In the genomic region with DNA sequence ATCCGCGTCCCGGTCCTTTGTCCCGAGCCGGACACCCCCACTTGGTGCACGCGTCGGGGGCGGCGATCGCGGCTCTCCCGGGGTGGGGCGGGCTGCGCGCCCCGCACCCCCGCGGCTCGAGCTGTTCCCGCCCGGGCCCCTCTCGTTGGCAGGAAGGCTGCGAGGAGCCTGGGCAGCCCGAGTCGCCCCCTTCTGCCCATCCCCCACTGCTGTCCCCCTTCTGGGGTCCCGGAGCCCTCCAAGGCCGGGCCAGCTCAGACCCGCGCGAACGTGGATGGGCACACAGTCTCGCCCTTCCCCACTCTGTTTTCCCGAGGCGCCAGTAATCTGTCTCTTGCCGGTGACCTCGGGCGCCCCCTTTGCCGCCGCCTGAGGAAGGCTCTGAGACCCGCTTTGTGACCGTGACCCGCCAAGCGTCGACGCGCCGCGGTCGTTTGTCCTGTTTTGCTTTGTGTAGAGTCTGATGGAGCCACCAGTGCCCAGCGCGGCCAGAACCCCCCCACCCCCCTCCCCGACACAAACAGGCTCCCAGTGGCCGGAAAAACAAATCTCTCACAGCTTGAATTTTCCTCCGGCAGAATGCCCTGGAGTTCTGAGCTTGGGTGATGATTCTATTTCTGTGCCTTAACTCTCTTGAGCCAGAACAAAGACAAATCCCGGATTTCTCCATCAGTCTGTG, we compare ENCODE assay signal across 8 cellular contexts. TPM values are rescaled to one million over a fixed set of nuclear protein-coding genes. Genes with fewer than 3 reads are reported as not detected.
DNase-seq lines count a peak whose midpoint lies in the region; ATAC-seq and TF ChIP-seq lines count a peak whose summit lies in the region.

No MANE protein-coding gene starts in this region.

- no peak overlapping the region for H3K4ac ChIP-seq in trophoblast cell (ENCODE audit: low read depth, low read length)

- no peak overlapping the region for H3K23ac ChIP-seq in trophoblast cell (ENCODE audit: low read length)

- H3K4me3 ChIP-seq in MG63 (peak overlapping the region; percentile 65), heart right ventricle (peak overlapping the region; percentile 48 to 80 (median 74)), trophoblast cell (ENCODE audit: low read depth, low read length) (peak overlapping the region; percentile 76)

- H3K4me1 ChIP-seq in heart right ventricle (peaks cover 3 to 34% (median 17%) of the 10 kb centered on the region in 9 donors), trophoblast cell (ENCODE audit: control insufficient read depth in 1 of 2, insufficient read depth in 2 of 2, low read length in 2 of 2) (peaks cover 7 to 8% of the 10 kb centered on the region in 2 experiments)

- DNase-seq in Daoy (ENCODE audit: low read depth) (peak; percentile 56), MG63 (peak; percentile 16), heart right ventricle (peak in 1 of 2 donors; percentile 21), trophoblast cell (no peak), ACHN (no peak), NOMO-1 treated with DMSO at 0.1 percent for 48 hours (lab: John Stamatoyannopoulos, UW; ENCODE audit: unreplicated experiment) (no peak)
- DNase-seq in activated naive CD4-positive, alpha-beta T cell treated with anti-CD3 and anti-CD28 coated beads, Interleukin-2, amount 50 U/mL, for 16 hours, result peak; percentile 23

- H3K4me2 ChIP-seq in trophoblast cell (ENCODE audit: low read length), result peak overlapping the region; percentile 96

- peaks cover 6% of the 10 kb centered on the region for H3K79me1 ChIP-seq in trophoblast cell (ENCODE audit: low read length)

- in situ Hi-C loops in ACHN (cut with HindIII; ENCODE audit: low pct_ligation_motif_present, low pct_unique_long_range_greater_than_20kb, low sequenced_read_pairs), result no loop called here

- no peaks in the 10 kb centered on the region for H3K36me3 ChIP-seq in MG63
- no peaks in the 10 kb centered on the region for H3K36me3 ChIP-seq in heart right ventricle
- H3K36me3 ChIP-seq in trophoblast cell (ENCODE audit: control insufficient read depth in 1 of 2, insufficient read depth in 2 of 2, low read length in 2 of 2), result no peaks in the 10 kb centered on the region

- no peaks in the 10 kb centered on the region for H3K9me3 ChIP-seq in MG63
- no peaks in the 10 kb centered on the region for H3K9me3 ChIP-seq in heart right ventricle
- H3K9me3 ChIP-seq in trophoblast cell (ENCODE audit: insufficient read depth, low read depth, low read length), result no peaks in the 10 kb centered on the region

- intact Hi-C loops in heart right ventricle (cut with DNase I), result loop anchor here in 1 of 10 donors (5.0 kb wide), 1 partner anchor 53 kb away; no protein-coding TSS in a partner anchor

- H3K79me2 ChIP-seq in trophoblast cell (ENCODE audit: control insufficient read depth, insufficient read depth, low read length, poor library complexity), result no peaks in the 10 kb centered on the region

- H3K27ac ChIP-seq in heart right ventricle (peak overlapping the region in 6 of 10 donors; percentile 27 to 75 (median 70)), trophoblast cell (ENCODE audit: low read depth, low read length) (no peak overlapping the region)

- TF ChIP-seq CTCF in heart right ventricle (IDR thresholded peaks at IDR 0.05), result peak in 1 of 9 donors; percentile 9

- H2BK120ac ChIP-seq in trophoblast cell (ENCODE audit: insufficient read depth, low read length, poor library complexity), result no peak overlapping the region

- peak overlapping the region; percentile 12 for H4K8ac ChIP-seq in trophoblast cell (ENCODE audit: low read depth, low read length)

- H2AK5ac ChIP-seq in trophoblast cell (ENCODE audit: low read length), result no peak overlapping the region

- no peak overlapping the region for H2BK12ac ChIP-seq in trophoblast cell (ENCODE audit: low read length)

- peak overlapping the region; percentile 41 for H3K9ac ChIP-seq in trophoblast cell (ENCODE audit: low read length)

- H3K14ac ChIP-seq in trophoblast cell (ENCODE audit: low read length), result peak overlapping the region; percentile 21

- H4K12ac ChIP-seq in trophoblast cell (ENCODE audit: low read depth, low read length), result no peak overlapping the region

- peak; percentile 6 to 62 (median 27) for ATAC-seq in heart right ventricle
- no peak for ATAC-seq in GM18519 (IDR thresholded peaks at IDR 0.05; ENCODE audit: low FRiP score, unreplicated experiment)

- peak overlapping the region; percentile 14 for H2AFZ ChIP-seq in trophoblast cell (ENCODE audit: insufficient read depth, low read length, poor library complexity)

- WGBS in heart right ventricle, 2 donors, result 0 to 1% methylated on average over 44 to 56 of the region's 56 CpGs
- no CpG with 5 or more reads among the region's 56 CpGs for WGBS in trophoblast cell (ENCODE audit: extremely low coverage, insufficient coverage, insufficient read length)

- H4K91ac ChIP-seq in trophoblast cell (ENCODE audit: low read depth, low read length), result peak overlapping the region; percentile 41

- no peak overlapping the region for H2BK5ac ChIP-seq in trophoblast cell (ENCODE audit: low read depth, low read length, poor library complexity)

- H3K18ac ChIP-seq in trophoblast cell (ENCODE audit: low read length), result peak overlapping the region; percentile 26

- H3K27me3 ChIP-seq in MG63 (no peaks in the 10 kb centered on the region), heart right ventricle (peaks cover 0 to 70% (median 25%) of the 10 kb centered on the region in 7 donors), trophoblast cell (ENCODE audit: insufficient read depth, low read length) (peaks cover 22% of the 10 kb centered on the region)

RNA-seq across cellular contexts. Expression of a gene that starts 0.6 kb away (rescaled TPM):
- total RNA-seq in Daoy (2014; rRNA removed; shearing (Covaris generic)), result 3.7 and 5.9 TPM in 2 replicates
- total RNA-seq in MG63 (2014; rRNA removed; shearing (Covaris generic); ENCODE audit: low replicate concordance), result 3.8 and 5.3 TPM in 2 replicates
- total RNA-seq in heart right ventricle, result 10 to 100 TPM in 3 of 10 donors, 1 to 10 TPM in 6, under 1 TPM in 1; 0.85 to 16.2 (median 3.8) TPM
- polyA plus RNA-seq in heart right ventricle, result 1 to 10 TPM in 1 of 2 donors, under 1 TPM in 1; 0.80 to 2.5 TPM
- 6.3 and 6.4 TPM in 2 replicates for polyA plus RNA-seq in trophoblast cell (2013)

Comparison
In these comparisons a context has a peak if more than half of its experiments do, and no peak if none do; other contexts are left out.
1. DNase-seq: peak in Daoy (single experiment), MG63 (single experiment) and activated naive CD4-positive, alpha-beta T cell treated with anti-CD3 and anti-CD28 coated beads, Interleukin-2, amount 50 U/mL, for 16 hours (single experiment); none in trophoblast cell (0 of 2), ACHN (single experiment) and NOMO-1 treated with DMSO at 0.1 percent for 48 hours (single experiment).
2. Peak in every context shown above with its lines, with median percentiles within 50 percentile points of each other: H3K4me3 ChIP-seq.